29 cellular contexts compared by ENCODE assay signal in genomic region chr18:33239298-33239697, GRCh38.
DNase-seq lines count a peak whose midpoint lies in the region; ATAC-seq and TF ChIP-seq lines count a peak whose summit lies in the region.
"Had no signal": no experiment of that assay in that cellular context is flagged by ENCODE, and none has a peak within 500 bp of the region (broad histone marks: within the 10 kb centered on the region; RNA-seq: fewer than 3 reads in every experiment).

No MANE protein-coding gene starts in this region.

- H3K9me2 ChIP-seq in hepatocyte (replicated peaks; ENCODE audit: insufficient read depth): no peaks in the 10 kb centered on the region

- H3K4me3 ChIP-seq in hepatocyte: no peak overlapping the region
- H3K4me3 ChIP-seq: BLaER1, breast epithelium, left lung, neural progenitor cell had no signal

- H3K79me2 ChIP-seq in hepatocyte: no peaks in the 10 kb centered on the region

- H3K27ac ChIP-seq in hepatocyte: no peak overlapping the region
- H3K27ac ChIP-seq: BLaER1, breast epithelium, left lung, neural progenitor cell, VCaP had no signal

- H3K9me3 Mint-ChIP-seq in activated naive CD8-positive, alpha-beta T cell treated with anti-CD3 and anti-CD28 coated beads for 36 hours: peaks cover 10% of the 10 kb centered on the region

- H3K27me3 ChIP-seq in hepatocyte: no peaks in the 10 kb centered on the region
- H3K27me3 ChIP-seq: BLaER1, breast epithelium, left lung, neural progenitor cell had no signal

- no peaks in the 10 kb centered on the region for H3K27me3 Mint-ChIP-seq in activated naive CD8-positive, alpha-beta T cell treated with anti-CD3 and anti-CD28 coated beads for 36 hours
- H3K27me3 Mint-ChIP-seq: activated naive CD4-positive, alpha-beta T cell treated with anti-CD3 and anti-CD28 coated beads, Interleukin-2, amount 10 ng/mL, durations not matched to agents 7 days and 5 days; IgD-negative memory B cell; stimulated activated memory B cell treated with anti-CD40 and anti-IgM and Interleukin-4, amounts not matched to agents 10 μg/mL and 1 μg/mL and 100 μg/mL, for 72 hours had no signal

- no peaks in the 10 kb centered on the region for H3K4me1 ChIP-seq in hepatocyte (ENCODE audit: insufficient read depth)
- H3K4me1 ChIP-seq: BLaER1, breast epithelium, left lung, neural progenitor cell had no signal

- H3K4me2 ChIP-seq in hepatocyte: no peak overlapping the region
- H3K4me2 ChIP-seq: BLaER1, neural progenitor cell had no signal

- WGBS in hepatocyte (ENCODE audit: low lambda C conversion rate, missing lambda C conversion rate): 96% methylated on average over 1 of the region's 1 CpG

- H3K36me3 Mint-ChIP-seq in activated naive CD8-positive, alpha-beta T cell treated with anti-CD3 and anti-CD28 coated beads for 36 hours: no peaks in the 10 kb centered on the region
- H3K36me3 Mint-ChIP-seq: activated naive CD4-positive, alpha-beta T cell treated with anti-CD3 and anti-CD28 coated beads, Interleukin-2, amount 10 ng/mL, durations not matched to agents 7 days and 5 days; IgD-negative memory B cell; neural progenitor cell had no signal

- peaks cover 9% of the 10 kb centered on the region for H3K9me3 ChIP-seq in hepatocyte (ENCODE audit: low read depth)

- H3K27ac Mint-ChIP-seq in activated naive CD8-positive, alpha-beta T cell treated with anti-CD3 and anti-CD28 coated beads for 36 hours: no peak overlapping the region
- H3K27ac Mint-ChIP-seq: activated naive CD4-positive, alpha-beta T cell treated with anti-CD3 and anti-CD28 coated beads, Interleukin-2, amount 10 ng/mL, durations not matched to agents 7 days and 5 days; IgD-negative memory B cell; neural progenitor cell; stimulated activated memory B cell treated with anti-CD40 and anti-IgM and Interleukin-4, amounts not matched to agents 10 μg/mL and 1 μg/mL and 100 μg/mL, for 72 hours; T-helper 2 cell treated with Interferon-gamma antibody and Interleukin-4, amounts not matched to agents 5 μg/mL and 100 μg/mL, for 36 hours had no signal

- H3K36me3 ChIP-seq in hepatocyte (replicated peaks; ENCODE audit: insufficient read depth, low read depth): no peaks in the 10 kb centered on the region
- H3K36me3 ChIP-seq: BLaER1, breast epithelium, left lung, neural progenitor cell had no signal

- no peak overlapping the region for H3K4me3 Mint-ChIP-seq in activated naive CD8-positive, alpha-beta T cell treated with anti-CD3 and anti-CD28 coated beads for 36 hours
- H3K4me3 Mint-ChIP-seq: activated naive CD4-positive, alpha-beta T cell treated with anti-CD3 and anti-CD28 coated beads, Interleukin-2, amount 10 ng/mL, durations not matched to agents 7 days and 5 days; activated T-cell treated with anti-CD3 and anti-CD28 coated beads, Interleukin-2, amount 50 U/mL, for 4 hours; IgD-negative memory B cell; neural progenitor cell; stimulated activated memory B cell treated with anti-CD40 and anti-IgM and Interleukin-4, amounts not matched to agents 10 μg/mL and 1 μg/mL and 100 μg/mL, for 72 hours; T-helper 2 cell treated with Interferon-gamma antibody and Interleukin-4, amounts not matched to agents 5 μg/mL and 100 μg/mL, for 36 hours had no signal

- ATAC-seq in GM18519 (IDR thresholded peaks at IDR 0.05; ENCODE audit: low FRiP score, unreplicated experiment) (peak; percentile 88), GM19351 (IDR thresholded peaks at IDR 0.05; ENCODE audit: unreplicated experiment) (peak; percentile 73), HG02981 (IDR thresholded peaks at IDR 0.05; ENCODE audit: unreplicated experiment) (peak; percentile 76), HG03565 (IDR thresholded peaks at IDR 0.05; ENCODE audit: unreplicated experiment) (peak; percentile 81)
- ATAC-seq: activated T-cell treated with anti-CD3 and anti-CD28 coated beads, Interleukin-2, amount 50 U/mL, for 4 hours; left lung; right cardiac atrium; stimulated activated memory B cell treated with anti-CD40 and anti-IgM and Interleukin-4, amounts not matched to agents 10 μg/mL and 1 μg/mL and 100 μg/mL, for 72 hours had no signal

- H2AFZ ChIP-seq in hepatocyte: no peak overlapping the region
- H2AFZ ChIP-seq: neural progenitor cell had no signal

- TF ChIP-seq CTCF in hepatocyte (IDR thresholded peaks at IDR 0.05; ENCODE audit: poor library complexity): no peak

- no peak for DNase-seq in NCI-H1436 (lab: John Stamatoyannopoulos, UW)
- no peak for DNase-seq in EL
- no peak for DNase-seq in hepatocyte (ENCODE audit: low spot score)
- no peak for DNase-seq in activated naive CD8-positive, alpha-beta T cell treated with anti-CD3 and anti-CD28 coated beads for 36 hours
- DNase-seq: activated CD4-positive, alpha-beta T cell treated with anti-CD3 and anti-CD28 coated beads for 48 hours; activated naive CD4-positive, alpha-beta T cell treated with anti-CD3 and anti-CD28 coated beads, Interleukin-2, amount 10 ng/mL, durations not matched to agents 7 days and 5 days; activated T-cell treated with anti-CD3 and anti-CD28 coated beads, Interleukin-2, amount 50 U/mL, for 4 hours; amniotic stem cell; DMS153; left lung; mesendoderm; NCI-H1092 treated with DMSO at 0.1 percent for 48 hours; NCI-H187 treated with DMSO at 0.1 percent for 48 hours; NCI-H524; NK-92 treated with Interleukin-12 subunit alpha and Interleukin-12 subunit beta, amount 100 ng/mL, for 24 hours; right cardiac atrium; Right ventricle myocardium superior; stimulated activated CD4-positive, alpha-beta T cell treated with anti-CD3 and anti-CD28 coated beads, Interleukin-4, amount 100 ng/mL, for 1 hour had no signal

- H4K20me1 ChIP-seq in hepatocyte (ENCODE audit: insufficient read depth, poor library complexity, severe bottlenecking): no peaks in the 10 kb centered on the region
- H4K20me1 ChIP-seq: BLaER1 had no signal

- no peaks in the 10 kb centered on the region for H3K4me1 Mint-ChIP-seq in activated naive CD8-positive, alpha-beta T cell treated with anti-CD3 and anti-CD28 coated beads for 36 hours
- H3K4me1 Mint-ChIP-seq: IgD-negative memory B cell; neural progenitor cell; stimulated activated memory B cell treated with anti-CD40 and anti-IgM and Interleukin-4, amounts not matched to agents 10 μg/mL and 1 μg/mL and 100 μg/mL, for 72 hours had no signal
